In the genomic region with DNA sequence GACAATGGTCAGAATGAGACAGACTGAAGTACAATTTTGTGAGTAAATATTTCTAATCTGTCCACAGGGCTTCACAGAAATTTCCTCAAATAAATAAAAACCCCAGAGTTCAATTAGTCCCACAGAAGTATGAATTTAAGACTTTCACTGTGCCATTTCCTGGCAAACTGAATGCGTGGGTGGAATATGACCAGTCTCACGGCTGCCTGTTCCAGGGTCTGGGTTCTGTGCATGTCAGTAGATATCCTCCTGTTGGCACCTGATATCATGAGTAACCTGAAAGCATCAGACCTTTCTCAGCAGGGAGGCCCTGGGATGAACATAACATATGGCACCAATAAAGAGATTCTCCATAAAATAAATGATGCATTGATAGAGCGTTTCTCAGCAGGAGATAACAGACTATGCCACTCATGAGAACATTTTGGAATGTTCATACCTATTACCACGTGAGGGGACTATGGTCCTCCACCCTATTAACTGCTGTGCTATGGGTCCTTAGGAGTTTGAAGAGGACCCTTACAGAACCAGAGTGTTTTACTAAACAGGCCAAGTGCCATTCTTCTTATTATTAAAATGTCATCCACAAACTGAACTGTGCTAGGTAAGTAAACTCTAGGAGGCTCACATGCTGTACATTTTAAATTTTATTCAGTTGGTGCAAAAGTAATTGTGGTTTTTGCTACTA, we compare ENCODE assay signal across 2 cellular contexts.
TF ChIP-seq lines count a peak whose summit lies in the region.

No MANE protein-coding gene starts in this region.

TF ChIP-seq in K562, 482 proteins besides CTCF, POLR2A, EP300 and RAD21:
- TF ChIP-seq EGR1 (conservative IDR thresholded peaks at IDR 0.05): 0 out of 2 replicates have a peak, but pooled peaks have one; percentile 32
- no peak for TF ChIP-seq SMAD2 (IDR thresholded peaks at IDR 0.05; ENCODE audit: low read depth, low read length)

TF ChIP-seq in WTC11, 78 proteins besides CTCF, POLR2A, EP300 and RAD21:
- TF ChIP-seq, protein P1, sequence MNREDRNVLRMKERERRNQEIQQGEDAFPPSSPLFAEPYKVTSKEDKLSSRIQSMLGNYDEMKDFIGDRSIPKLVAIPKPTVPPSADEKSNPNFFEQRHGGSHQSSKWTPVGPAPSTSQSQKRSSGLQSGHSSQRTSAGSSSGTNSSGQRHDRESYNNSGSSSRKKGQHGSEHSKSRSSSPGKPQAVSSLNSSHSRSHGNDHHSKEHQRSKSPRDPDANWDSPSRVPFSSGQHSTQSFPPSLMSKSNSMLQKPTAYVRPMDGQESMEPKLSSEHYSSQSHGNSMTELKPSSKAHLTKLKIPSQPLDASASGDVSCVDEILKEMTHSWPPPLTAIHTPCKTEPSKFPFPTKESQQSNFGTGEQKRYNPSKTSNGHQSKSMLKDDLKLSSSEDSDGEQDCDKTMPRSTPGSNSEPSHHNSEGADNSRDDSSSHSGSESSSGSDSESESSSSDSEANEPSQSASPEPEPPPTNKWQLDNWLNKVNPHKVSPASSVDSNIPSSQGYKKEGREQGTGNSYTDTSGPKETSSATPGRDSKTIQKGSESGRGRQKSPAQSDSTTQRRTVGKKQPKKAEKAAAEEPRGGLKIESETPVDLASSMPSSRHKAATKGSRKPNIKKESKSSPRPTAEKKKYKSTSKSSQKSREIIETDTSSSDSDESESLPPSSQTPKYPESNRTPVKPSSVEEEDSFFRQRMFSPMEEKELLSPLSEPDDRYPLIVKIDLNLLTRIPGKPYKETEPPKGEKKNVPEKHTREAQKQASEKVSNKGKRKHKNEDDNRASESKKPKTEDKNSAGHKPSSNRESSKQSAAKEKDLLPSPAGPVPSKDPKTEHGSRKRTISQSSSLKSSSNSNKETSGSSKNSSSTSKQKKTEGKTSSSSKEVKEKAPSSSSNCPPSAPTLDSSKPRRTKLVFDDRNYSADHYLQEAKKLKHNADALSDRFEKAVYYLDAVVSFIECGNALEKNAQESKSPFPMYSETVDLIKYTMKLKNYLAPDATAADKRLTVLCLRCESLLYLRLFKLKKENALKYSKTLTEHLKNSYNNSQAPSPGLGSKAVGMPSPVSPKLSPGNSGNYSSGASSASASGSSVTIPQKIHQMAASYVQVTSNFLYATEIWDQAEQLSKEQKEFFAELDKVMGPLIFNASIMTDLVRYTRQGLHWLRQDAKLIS (CRISPR knock-in tag; IDR thresholded peaks at IDR 0.05; ENCODE audit: borderline replicate concordance): no peak
- no peak for TF ChIP-seq TP53 (CRISPR knock-in tag; IDR thresholded peaks at IDR 0.05)
- no peak for TF ChIP-seq SOX15 (CRISPR knock-in tag; IDR thresholded peaks at IDR 0.05)
- no peak for TF ChIP-seq CBFB (CRISPR knock-in tag; IDR thresholded peaks at IDR 0.05; ENCODE audit: low read depth)
- TF ChIP-seq, protein P2, sequence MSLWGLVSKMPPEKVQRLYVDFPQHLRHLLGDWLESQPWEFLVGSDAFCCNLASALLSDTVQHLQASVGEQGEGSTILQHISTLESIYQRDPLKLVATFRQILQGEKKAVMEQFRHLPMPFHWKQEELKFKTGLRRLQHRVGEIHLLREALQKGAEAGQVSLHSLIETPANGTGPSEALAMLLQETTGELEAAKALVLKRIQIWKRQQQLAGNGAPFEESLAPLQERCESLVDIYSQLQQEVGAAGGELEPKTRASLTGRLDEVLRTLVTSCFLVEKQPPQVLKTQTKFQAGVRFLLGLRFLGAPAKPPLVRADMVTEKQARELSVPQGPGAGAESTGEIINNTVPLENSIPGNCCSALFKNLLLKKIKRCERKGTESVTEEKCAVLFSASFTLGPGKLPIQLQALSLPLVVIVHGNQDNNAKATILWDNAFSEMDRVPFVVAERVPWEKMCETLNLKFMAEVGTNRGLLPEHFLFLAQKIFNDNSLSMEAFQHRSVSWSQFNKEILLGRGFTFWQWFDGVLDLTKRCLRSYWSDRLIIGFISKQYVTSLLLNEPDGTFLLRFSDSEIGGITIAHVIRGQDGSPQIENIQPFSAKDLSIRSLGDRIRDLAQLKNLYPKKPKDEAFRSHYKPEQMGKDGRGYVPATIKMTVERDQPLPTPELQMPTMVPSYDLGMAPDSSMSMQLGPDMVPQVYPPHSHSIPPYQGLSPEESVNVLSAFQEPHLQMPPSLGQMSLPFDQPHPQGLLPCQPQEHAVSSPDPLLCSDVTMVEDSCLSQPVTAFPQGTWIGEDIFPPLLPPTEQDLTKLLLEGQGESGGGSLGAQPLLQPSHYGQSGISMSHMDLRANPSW (CRISPR knock-in tag; conservative IDR thresholded peaks at IDR 0.05; ENCODE audit: low read depth): no peak
- no peak for TF ChIP-seq KAT7 (CRISPR knock-in tag; IDR thresholded peaks at IDR 0.05; ENCODE audit: borderline replicate concordance)
